Comparison of ENCODE assay signal across 9 cellular contexts in the genomic region with DNA sequence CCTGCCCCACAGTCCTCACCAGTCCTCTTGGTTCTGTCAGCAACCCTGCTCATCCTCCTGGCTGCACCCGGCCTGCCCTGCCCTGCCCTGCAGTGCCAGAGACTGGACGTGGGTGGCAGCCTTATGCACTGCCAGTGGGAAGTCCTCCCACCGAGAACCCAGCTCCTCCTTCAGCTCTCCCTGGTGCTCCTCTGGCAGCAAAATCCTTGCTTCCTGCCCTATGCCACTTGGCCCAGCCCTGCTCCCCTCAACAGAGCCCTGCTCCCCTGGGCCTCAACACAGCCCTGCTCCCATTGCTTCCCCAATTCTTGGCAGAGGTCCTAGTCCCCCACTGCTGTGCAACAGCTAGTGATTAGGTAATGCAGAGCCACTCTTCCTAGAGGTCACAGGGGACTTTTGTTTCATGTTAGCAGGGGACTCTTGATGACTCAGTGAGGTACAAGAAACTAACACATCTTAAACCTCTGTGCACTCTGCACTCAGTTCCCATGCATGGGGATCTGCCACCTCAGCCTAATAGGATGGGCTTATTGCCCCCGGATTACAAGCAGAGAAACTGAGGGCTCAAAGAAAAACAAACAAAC. TPM values are rescaled to one million over a fixed set of nuclear protein-coding genes. Genes with fewer than 3 reads are reported as not detected.
DNase-seq lines count a peak whose midpoint lies in the region; ATAC-seq and TF ChIP-seq lines count a peak whose summit lies in the region.
"Had no signal": no experiment of that assay in that cellular context is flagged by ENCODE, and none has a peak within 500 bp of the region (broad histone marks: within the 10 kb centered on the region; RNA-seq: fewer than 3 reads in every experiment).

No MANE protein-coding gene starts in this region.

- peaks cover 5 to 7% of the 10 kb centered on the region in 2 donors for H3K4me1 Mint-ChIP-seq in natural killer cell treated with Interleukin-12 subunit alpha and Interleukin-12 subunit beta and Interleukin-15 and Interleukin-18, amount 100 ng/mL, for 72 hours (ENCODE audit: low read depth in 2 of 2)
- H3K4me1 Mint-ChIP-seq in type B pancreatic cell (ENCODE audit: unreplicated experiment) = peaks cover 30% of the 10 kb centered on the region

- no peaks in the 10 kb centered on the region for H3K27me3 ChIP-seq in gastrocnemius medialis
- no peaks in the 10 kb centered on the region for H3K27me3 ChIP-seq in effector memory CD4-positive, alpha-beta T cell (replicated peaks; ENCODE audit: control insufficient read depth, insufficient read depth, low read length, poor library complexity, severe bottlenecking)

- H3K4me1 ChIP-seq in gastrocnemius medialis = no peaks in the 10 kb centered on the region
- H3K4me1 ChIP-seq in effector memory CD4-positive, alpha-beta T cell (ENCODE audit: control insufficient read depth, insufficient read depth, low read length, poor library complexity, severe bottlenecking) = no peaks in the 10 kb centered on the region

- H3K27me3 Mint-ChIP-seq in natural killer cell treated with Interleukin-12 subunit alpha and Interleukin-12 subunit beta and Interleukin-15 and Interleukin-18, amount 100 ng/mL, for 72 hours = no peaks in the 10 kb centered on the region
- H3K27me3 Mint-ChIP-seq in type B pancreatic cell = no peaks in the 10 kb centered on the region

- H3K9me3 Mint-ChIP-seq in natural killer cell treated with Interleukin-12 subunit alpha and Interleukin-12 subunit beta and Interleukin-15 and Interleukin-18, amount 100 ng/mL, for 72 hours = no peaks in the 10 kb centered on the region
- no peaks in the 10 kb centered on the region for H3K9me3 Mint-ChIP-seq in type B pancreatic cell

- no peaks in the 10 kb centered on the region for H3K36me3 Mint-ChIP-seq in natural killer cell treated with Interleukin-12 subunit alpha and Interleukin-12 subunit beta and Interleukin-15 and Interleukin-18, amount 100 ng/mL, for 72 hours
- no peaks in the 10 kb centered on the region for H3K36me3 Mint-ChIP-seq in type B pancreatic cell

- TF ChIP-seq CTCF in gastrocnemius medialis (IDR thresholded peaks at IDR 0.05 in 4 of 5, conservative IDR thresholded peaks at IDR 0.05 in 1 of 5) (no peak), type B pancreatic cell (conservative IDR thresholded peaks at IDR 0.05) (no peak)

- no peaks in the 10 kb centered on the region for H3K9me3 ChIP-seq in gastrocnemius medialis
- H3K9me3 ChIP-seq in effector memory CD4-positive, alpha-beta T cell (ENCODE audit: control insufficient read depth, low read length) = no peaks in the 10 kb centered on the region

- no peak for TF ChIP-seq POLR2A in gastrocnemius medialis (IDR thresholded peaks at IDR 0.05)

- H3K27ac ChIP-seq in gastrocnemius medialis = no peak overlapping the region
- no peak overlapping the region for H3K27ac ChIP-seq in effector memory CD4-positive, alpha-beta T cell (ENCODE audit: insufficient read depth, low read length, poor library complexity, severe bottlenecking)

- ATAC-seq in GM18517 (IDR thresholded peaks at IDR 0.05; ENCODE audit: unreplicated experiment) (peak; percentile 72), gastrocnemius medialis (no peak)
- ATAC-seq in natural killer cell treated with Interleukin-12 subunit alpha and Interleukin-12 subunit beta and Interleukin-15 and Interleukin-18, amount 100 ng/mL, for 72 hours = peak; percentile 81 to 88

- no peak overlapping the region for H3K27ac Mint-ChIP-seq in natural killer cell treated with Interleukin-12 subunit alpha and Interleukin-12 subunit beta and Interleukin-15 and Interleukin-18, amount 100 ng/mL, for 72 hours
- H3K27ac Mint-ChIP-seq in type B pancreatic cell = no peak overlapping the region

- DNase-seq in H4 (ENCODE audit: low spot score) = peak; percentile 54
- peak; percentile 56 for DNase-seq in NCI-H2171 (lab: John Stamatoyannopoulos, UW)
- no peak for DNase-seq in natural killer cell treated with Interleukin-12 subunit alpha and Interleukin-12 subunit beta and Interleukin-15 and Interleukin-18, amount 100 ng/mL, for 72 hours (ENCODE audit: low spot score)
- DNase-seq in DMS79 treated with DMSO at 0.1 percent for 48 hours (lab: John Stamatoyannopoulos, UW) = no peak
- DNase-seq in gastrocnemius medialis = no peak
- DNase-seq in type B pancreatic cell (ENCODE audit: extremely low spot score, unreplicated experiment) = no peak
- DNase-seq in effector memory CD4-positive, alpha-beta T cell = no peak
- DNase-seq: stimulated activated CD4-positive, alpha-beta T cell treated with anti-CD3 and anti-CD28 coated beads, Interleukin-15, amount 100 ng/mL, for 24 hours had no signal

- no peak overlapping the region for H3K4me3 ChIP-seq in gastrocnemius medialis
- H3K4me3 ChIP-seq in effector memory CD4-positive, alpha-beta T cell (ENCODE audit: insufficient read depth, low read depth, low read length, poor library complexity, severe bottlenecking) = no peak overlapping the region

- in situ Hi-C loops in gastrocnemius medialis (cut with MboI; ENCODE audit: low sequenced_read_pairs in 4 of 4) = no loop called here

- no peaks in the 10 kb centered on the region for H3K36me3 ChIP-seq in gastrocnemius medialis
- H3K36me3 ChIP-seq in effector memory CD4-positive, alpha-beta T cell (ENCODE audit: control insufficient read depth, insufficient read depth, low read length) = no peaks in the 10 kb centered on the region

- H3K4me3 Mint-ChIP-seq in natural killer cell treated with Interleukin-12 subunit alpha and Interleukin-12 subunit beta and Interleukin-15 and Interleukin-18, amount 100 ng/mL, for 72 hours = no peak overlapping the region
- H3K4me3 Mint-ChIP-seq in type B pancreatic cell = no peak overlapping the region

- intact Hi-C loops in gastrocnemius medialis (cut with DNase I; ENCODE audit: low total_unique reads) = no loop called here

RNA-seq across cellular contexts. Expression of gene EDAR, which starts 58.0 kb away (rescaled TPM):
- not detected in 2 replicates for total RNA-seq in H4 (2014; rRNA removed; shearing (Covaris generic))
- not detected for total RNA-seq in natural killer cell treated with Interleukin-12 subunit alpha and Interleukin-12 subunit beta and Interleukin-15 and Interleukin-18, amount 100 ng/mL, for 72 hours
- total RNA-seq in gastrocnemius medialis (not detected), type B pancreatic cell (ENCODE audit: low replicate concordance) (4.8 and 5.1 TPM in 2 replicates)

Comparison
In these comparisons a context has a peak if more than half of its experiments do, and no peak if none do; other contexts are left out.
1. ATAC-seq: peak in GM18517 (single experiment) and natural killer cell treated with Interleukin-12 subunit alpha and Interleukin-12 subunit beta and Interleukin-15 and Interleukin-18, amount 100 ng/mL, for 72 hours (2 of 2); none in gastrocnemius medialis (0 of 2).
2. DNase-seq: peak in H4 (single experiment) and NCI-H2171 (single experiment); none in natural killer cell treated with Interleukin-12 subunit alpha and Interleukin-12 subunit beta and Interleukin-15 and Interleukin-18, amount 100 ng/mL, for 72 hours (single experiment), DMS79 treated with DMSO at 0.1 percent for 48 hours (single experiment), gastrocnemius medialis (0 of 2), type B pancreatic cell (single experiment) and effector memory CD4-positive, alpha-beta T cell (0 of 3).